In the genomic region with DNA sequence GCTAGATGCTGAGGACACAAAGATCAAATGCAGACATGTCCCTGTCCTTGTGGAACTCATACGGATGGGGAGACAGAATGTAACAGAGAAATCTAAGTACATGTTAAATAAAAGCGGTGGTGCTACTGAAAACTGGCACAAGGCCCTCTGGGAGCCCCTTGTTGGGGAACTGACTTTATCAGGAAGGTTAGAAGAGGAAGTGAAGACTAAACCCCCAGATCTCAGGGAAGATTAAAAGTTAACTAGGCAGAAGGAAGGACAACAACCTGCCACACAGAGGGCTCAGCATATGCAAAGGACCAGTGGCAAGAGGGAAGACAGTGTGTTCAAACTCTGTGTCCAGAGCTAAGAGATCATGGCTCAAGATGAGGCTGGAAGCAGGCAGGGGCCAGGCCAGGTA, we compare ENCODE assay signal across 29 cellular contexts. TPM values are rescaled to one million over a fixed set of nuclear protein-coding genes. Genes with fewer than 3 reads are reported as not detected.
"Had no signal": no experiment of that assay in that cellular context is flagged by ENCODE, and none has a peak within 500 bp of the region (broad histone marks: within the 10 kb centered on the region; RNA-seq: fewer than 3 reads in every experiment).

No MANE protein-coding gene starts in this region.

- H3K36me3 Mint-ChIP-seq: activated naive CD4-positive, alpha-beta T cell treated with anti-CD3 and anti-CD28 coated beads, Interleukin-2, amount 10 ng/mL, durations not matched to agents 7 days and 5 days; activated naive CD8-positive, alpha-beta T cell treated with anti-CD3 and anti-CD28 coated beads, Interleukin-2, amount 10 ng/mL, durations not matched to agents 7 days and 5 days; immature natural killer cell; mesothelial cell of epicardium; naive thymus-derived CD4-positive, alpha-beta T cell; stimulated activated memory B cell treated with anti-CD40 and anti-IgM and Interleukin-4, amounts not matched to agents 10 μg/mL and 1 μg/mL and 100 μg/mL, for 72 hours had no signal

- DNase-seq: activated CD4-positive, alpha-beta T cell treated with anti-CD3 and anti-CD28 coated beads for 48 hours; activated CD4-positive, alpha-beta T cell treated with anti-CD3 and anti-CD28 coated beads, Interleukin-2, amount 50 U/mL, for 48 hours; activated CD8-positive, alpha-beta memory T cell treated with anti-CD3 and anti-CD28 coated beads, Interleukin-2, amount 50 U/mL, for 4 hours; activated gamma-delta T cell; activated naive CD4-positive, alpha-beta T cell treated with anti-CD3 and anti-CD28 coated beads, Interleukin-2, amount 10 ng/mL, durations not matched to agents 7 days and 5 days; activated naive CD8-positive, alpha-beta T cell treated with anti-CD3 and anti-CD28 coated beads, Interleukin-2, amount 10 ng/mL, durations not matched to agents 7 days and 5 days; activated T-cell treated with anti-CD3 and anti-CD28 coated beads, Interleukin-2, amount 50 U/mL, for 1 hour; brain microvascular endothelial cell; endodermal cell; foreskin fibroblast; hypothalamus; immature natural killer cell; naive thymus-derived CD4-positive, alpha-beta T cell; ovary; stimulated activated CD4-positive, alpha-beta T cell treated with anti-CD3 and anti-CD28 coated beads, Interleukin-4, amount 100 ng/mL, for 24 hours; stimulated activated naive CD8-positive, alpha-beta T cell treated with anti-CD3 and anti-CD28 coated beads, Interleukin-15, amount 100 ng/mL, for 72 hours; T-helper 9 cell; upper lobe of right lung; WERI-Rb-1 had no signal

- H3K27ac Mint-ChIP-seq: activated naive CD4-positive, alpha-beta T cell treated with anti-CD3 and anti-CD28 coated beads, Interleukin-2, amount 10 ng/mL, durations not matched to agents 7 days and 5 days; activated naive CD8-positive, alpha-beta T cell treated with anti-CD3 and anti-CD28 coated beads, Interleukin-2, amount 10 ng/mL, durations not matched to agents 7 days and 5 days; activated T-helper 1 cell treated with anti-CD3 and anti-CD28 coated beads, Interleukin-12 subunit alpha, Interleukin-12 subunit beta, Interleukin-2, Interleukin-4 antibody, amounts not matched to agents 30 ng/mL and 10 ng/mL and 1 ng/mL, durations not matched to agents 14 hours and 24 hours and 36 hours; endodermal cell; immature natural killer cell; mesothelial cell of epicardium; naive thymus-derived CD4-positive, alpha-beta T cell; progenitor cell of endocrine pancreas; stimulated activated memory B cell treated with anti-CD40 and anti-IgM and Interleukin-4, amounts not matched to agents 10 μg/mL and 1 μg/mL and 100 μg/mL, for 72 hours; stimulated activated naive CD8-positive, alpha-beta T cell treated with anti-CD3 and anti-CD28 coated beads, Interleukin-15, amount 100 ng/mL, for 72 hours had no signal

- H3K36me3 ChIP-seq: brain microvascular endothelial cell, heart left ventricle, ovary, thyroid gland, upper lobe of right lung, WERI-Rb-1 had no signal

- H3K27ac ChIP-seq: brain microvascular endothelial cell, heart left ventricle, ovary, thyroid gland, upper lobe of right lung, WERI-Rb-1 had no signal

- ATAC-seq: activated CD4-positive, CD25-positive, alpha-beta regulatory T cell treated with anti-CD3 and anti-CD28 coated beads, Interleukin-2, amount 50 U/mL, for 24 hours; heart left ventricle; naive thymus-derived CD4-positive, alpha-beta T cell; sciatic nerve; stimulated activated memory B cell treated with anti-CD40 and anti-IgM and Interleukin-4, amounts not matched to agents 10 μg/mL and 1 μg/mL and 100 μg/mL, for 72 hours; stimulated activated naive CD8-positive, alpha-beta T cell treated with anti-CD3 and anti-CD28 coated beads, Interleukin-15, amount 100 ng/mL, for 72 hours; upper lobe of right lung had no signal

- H3K9me3 Mint-ChIP-seq: activated naive CD4-positive, alpha-beta T cell treated with anti-CD3 and anti-CD28 coated beads, Interleukin-2, amount 10 ng/mL, durations not matched to agents 7 days and 5 days; activated naive CD8-positive, alpha-beta T cell treated with anti-CD3 and anti-CD28 coated beads, Interleukin-2, amount 10 ng/mL, durations not matched to agents 7 days and 5 days; activated T-helper 1 cell treated with anti-CD3 and anti-CD28 coated beads, Interleukin-12 subunit alpha, Interleukin-12 subunit beta, Interleukin-2, Interleukin-4 antibody, amounts not matched to agents 30 ng/mL and 10 ng/mL and 1 ng/mL, durations not matched to agents 14 hours and 24 hours and 36 hours; endodermal cell; immature natural killer cell; mesothelial cell of epicardium; naive thymus-derived CD4-positive, alpha-beta T cell; stimulated activated naive CD8-positive, alpha-beta T cell treated with anti-CD3 and anti-CD28 coated beads, Interleukin-15, amount 100 ng/mL, for 72 hours had no signal

- FAIRE-seq: astrocyte had no signal

- H3K4me3 Mint-ChIP-seq: activated naive CD4-positive, alpha-beta T cell treated with anti-CD3 and anti-CD28 coated beads, Interleukin-2, amount 10 ng/mL, durations not matched to agents 7 days and 5 days; activated naive CD8-positive, alpha-beta T cell treated with anti-CD3 and anti-CD28 coated beads, Interleukin-2, amount 10 ng/mL, durations not matched to agents 7 days and 5 days; activated T-helper 1 cell treated with anti-CD3 and anti-CD28 coated beads, Interleukin-12 subunit alpha, Interleukin-12 subunit beta, Interleukin-2, Interleukin-4 antibody, amounts not matched to agents 30 ng/mL and 10 ng/mL and 1 ng/mL, durations not matched to agents 14 hours and 24 hours and 36 hours; endodermal cell; immature natural killer cell; mesothelial cell of epicardium; naive thymus-derived CD4-positive, alpha-beta T cell; stimulated activated memory B cell treated with anti-CD40 and anti-IgM and Interleukin-4, amounts not matched to agents 10 μg/mL and 1 μg/mL and 100 μg/mL, for 72 hours; stimulated activated naive CD8-positive, alpha-beta T cell treated with anti-CD3 and anti-CD28 coated beads, Interleukin-15, amount 100 ng/mL, for 72 hours had no signal

- H3K27me3 ChIP-seq: ovary, thyroid gland, upper lobe of right lung had no signal

- H3K9me3 ChIP-seq: heart left ventricle, ovary, thyroid gland, upper lobe of right lung had no signal

- H3K4me3 ChIP-seq: heart left ventricle, ovary, skin epidermis, thyroid gland, upper lobe of right lung had no signal

RNA-seq across cellular contexts. Expression of a gene that starts 4.8 kb away (rescaled TPM):
- polyA plus RNA-seq: naive thymus-derived CD4-positive, alpha-beta T cell had no signal
